In genomic region chr13:74573654-74574053, GRCh38 we compare ENCODE assay signal across 13 cellular contexts.
DNase-seq lines count a peak whose midpoint lies in the region; ATAC-seq and TF ChIP-seq lines count a peak whose summit lies in the region.
"Had no signal": no experiment of that assay in that cellular context is flagged by ENCODE, and none has a peak within 500 bp of the region (broad histone marks: within the 10 kb centered on the region; RNA-seq: fewer than 3 reads in every experiment).

No MANE protein-coding gene starts in this region.

- H3K4me3 Mint-ChIP-seq in activated CD4-positive, alpha-beta T cell treated with anti-CD3 and anti-CD28 coated beads for 36 hours = no peak overlapping the region
- no peak overlapping the region for H3K4me3 Mint-ChIP-seq in activated CD4-positive, alpha-beta T cell treated with anti-CD3 and anti-CD28 coated beads, Interleukin-2, amount 10 ng/mL, durations not matched to agents 7 days and 5 days
- no peak overlapping the region for H3K4me3 Mint-ChIP-seq in activated T-cell treated with anti-CD3 and anti-CD28 coated beads, Interleukin-2, amount 50 U/mL, for 72 hours
- H3K4me3 Mint-ChIP-seq: B cell had no signal

- H3K4me3 ChIP-seq in H7 (ENCODE audit: insufficient read depth, low read depth, low read length) (no peak overlapping the region), dorsolateral prefrontal cortex (no peak overlapping the region)
- H3K4me3 ChIP-seq: heart left ventricle, SK-N-MC had no signal

- no peak overlapping the region for H3K27ac Mint-ChIP-seq in activated CD4-positive, alpha-beta T cell treated with anti-CD3 and anti-CD28 coated beads for 36 hours
- no peak overlapping the region for H3K27ac Mint-ChIP-seq in activated CD4-positive, alpha-beta T cell treated with anti-CD3 and anti-CD28 coated beads, Interleukin-2, amount 10 ng/mL, durations not matched to agents 7 days and 5 days
- H3K27ac Mint-ChIP-seq in activated T-cell treated with anti-CD3 and anti-CD28 coated beads, Interleukin-2, amount 50 U/mL, for 72 hours = no peak overlapping the region
- H3K27ac Mint-ChIP-seq: B cell had no signal

- H3K36me3 ChIP-seq in H7 (replicated peaks; ENCODE audit: control insufficient read depth, insufficient read depth, low read length) = no peaks in the 10 kb centered on the region
- H3K36me3 ChIP-seq: heart left ventricle had no signal

- CTCF ChIA-PET in activated CD4-positive, alpha-beta T cell treated with anti-CD3 and anti-CD28 coated beads for 36 hours (lab: Charles Lee) = interaction anchor here (0.6 to 1.1 kb wide), 4 partner anchors 23 to 646 kb away, joined by 3 read pairs; no protein-coding TSS in a partner anchor
- CTCF ChIA-PET in activated CD4-positive, alpha-beta T cell treated with anti-CD3 and anti-CD28 coated beads, Interleukin-2, amount 10 ng/mL, durations not matched to agents 7 days and 5 days (lab: Charles Lee) = no interaction called here

- no peaks in the 10 kb centered on the region for H3K9me3 Mint-ChIP-seq in activated CD4-positive, alpha-beta T cell treated with anti-CD3 and anti-CD28 coated beads for 36 hours (ENCODE audit: low read depth)
- no peaks in the 10 kb centered on the region for H3K9me3 Mint-ChIP-seq in activated CD4-positive, alpha-beta T cell treated with anti-CD3 and anti-CD28 coated beads, Interleukin-2, amount 10 ng/mL, durations not matched to agents 7 days and 5 days
- no peaks in the 10 kb centered on the region for H3K9me3 Mint-ChIP-seq in activated T-cell treated with anti-CD3 and anti-CD28 coated beads, Interleukin-2, amount 50 U/mL, for 72 hours

- POLR2A ChIA-PET in activated CD4-positive, alpha-beta T cell treated with anti-CD3 and anti-CD28 coated beads for 36 hours (lab: Charles Lee) = interaction anchor here (0.6 kb wide), 1 partner anchor 658 kb away, joined by 5 read pairs; no protein-coding TSS in a partner anchor
- POLR2A ChIA-PET in activated CD4-positive, alpha-beta T cell treated with anti-CD3 and anti-CD28 coated beads, Interleukin-2, amount 10 ng/mL, durations not matched to agents 7 days and 5 days (lab: Charles Lee) = no interaction called here

- DNase-seq in activated CD4-positive, alpha-beta T cell treated with anti-CD3 and anti-CD28 coated beads for 36 hours = peak; percentile 59
- DNase-seq in activated CD4-positive, alpha-beta T cell treated with anti-CD3 and anti-CD28 coated beads, Interleukin-2, amount 10 ng/mL, durations not matched to agents 7 days and 5 days = no peak
- DNase-seq in H7 (peak; percentile 29), left kidney (ENCODE audit: low read depth, low spot score) (peak; percentile 39), HK-2 (ENCODE audit: unreplicated experiment) (no peak), dorsolateral prefrontal cortex (no peak)
- peak; percentile 16 to 42 for DNase-seq in activated T-cell treated with anti-CD3 and anti-CD28 coated beads, Interleukin-2, amount 50 U/mL, for 72 hours
- DNase-seq: GOT3, NCI-H2081 had no signal

- H3K27me3 ChIP-seq in H7 (ENCODE audit: control insufficient read depth, insufficient read depth, low read length) (peaks cover 3% of the 10 kb centered on the region; the same call in 1 of the 2 replicates), dorsolateral prefrontal cortex (no peaks in the 10 kb centered on the region)
- H3K27me3 ChIP-seq: heart left ventricle had no signal

- intact Hi-C loops in activated CD4-positive, alpha-beta T cell treated with anti-CD3 and anti-CD28 coated beads for 36 hours (cut with DNase I, micrococcal nuclease) = loop anchor here in 1 of 2 experiments (5.0 kb wide), 1 partner anchor 644 kb away; no protein-coding TSS in a partner anchor
- intact Hi-C loops in dorsolateral prefrontal cortex (cut with DNase I) = loop anchor here in 1 of 2 donors (10.0 kb wide), 1 partner anchor 439 kb away; the partner anchor contains the start of gene KLF12

- ATAC-seq in activated CD4-positive, alpha-beta T cell treated with anti-CD3 and anti-CD28 coated beads for 36 hours = no peak
- no peak for ATAC-seq in activated T-cell treated with anti-CD3 and anti-CD28 coated beads, Interleukin-2, amount 50 U/mL, for 72 hours (replicated peaks in 1 of 2)
- no peak for ATAC-seq in GM21786 (IDR thresholded peaks at IDR 0.05; ENCODE audit: unreplicated experiment)
- ATAC-seq: heart left ventricle had no signal

- H3K27ac ChIP-seq in dorsolateral prefrontal cortex = no peak overlapping the region
- H3K27ac ChIP-seq: heart left ventricle, SK-N-MC had no signal

- peak in 28 of 56 donors; percentile 7 to 43 (median 22) for TF ChIP-seq CTCF in dorsolateral prefrontal cortex (IDR thresholded peaks at IDR 0.05 in 54 of 56, conservative IDR thresholded peaks at IDR 0.05 in 2 of 56; ENCODE audit: low read depth in 1 of 56, partially characterized antibody in 56 of 56)

- no peaks in the 10 kb centered on the region for H3K36me3 Mint-ChIP-seq in activated CD4-positive, alpha-beta T cell treated with anti-CD3 and anti-CD28 coated beads for 36 hours (ENCODE audit: low read depth)
- H3K36me3 Mint-ChIP-seq in activated CD4-positive, alpha-beta T cell treated with anti-CD3 and anti-CD28 coated beads, Interleukin-2, amount 10 ng/mL, durations not matched to agents 7 days and 5 days (ENCODE audit: low read depth) = no peaks in the 10 kb centered on the region
- H3K36me3 Mint-ChIP-seq in activated T-cell treated with anti-CD3 and anti-CD28 coated beads, Interleukin-2, amount 50 U/mL, for 72 hours (ENCODE audit: insufficient read depth in 2 of 2) = peaks cover 0 to 2% of the 10 kb centered on the region in 2 donors

- peaks cover 13% of the 10 kb centered on the region for H3K4me1 Mint-ChIP-seq in activated CD4-positive, alpha-beta T cell treated with anti-CD3 and anti-CD28 coated beads for 36 hours
- H3K4me1 Mint-ChIP-seq in activated CD4-positive, alpha-beta T cell treated with anti-CD3 and anti-CD28 coated beads, Interleukin-2, amount 10 ng/mL, durations not matched to agents 7 days and 5 days = peaks cover 14% of the 10 kb centered on the region
- peaks cover 16% of the 10 kb centered on the region for H3K4me1 Mint-ChIP-seq in activated T-cell treated with anti-CD3 and anti-CD28 coated beads, Interleukin-2, amount 50 U/mL, for 72 hours (ENCODE audit: low read depth)

- H3K27me3 Mint-ChIP-seq in activated CD4-positive, alpha-beta T cell treated with anti-CD3 and anti-CD28 coated beads for 36 hours = peaks cover 29% of the 10 kb centered on the region
- peaks cover 34% of the 10 kb centered on the region for H3K27me3 Mint-ChIP-seq in activated CD4-positive, alpha-beta T cell treated with anti-CD3 and anti-CD28 coated beads, Interleukin-2, amount 10 ng/mL, durations not matched to agents 7 days and 5 days
- H3K27me3 Mint-ChIP-seq in activated T-cell treated with anti-CD3 and anti-CD28 coated beads, Interleukin-2, amount 50 U/mL, for 72 hours (ENCODE audit: low read depth) = peaks cover 34% of the 10 kb centered on the region

Comparison
In these comparisons a context has a peak if more than half of its experiments do, and no peak if none do; other contexts are left out.
1. DNase-seq: peak in activated CD4-positive, alpha-beta T cell treated with anti-CD3 and anti-CD28 coated beads for 36 hours (single experiment), H7 (single experiment), activated T-cell treated with anti-CD3 and anti-CD28 coated beads, Interleukin-2, amount 50 U/mL, for 72 hours (2 of 2) and left kidney (single experiment); none in activated CD4-positive, alpha-beta T cell treated with anti-CD3 and anti-CD28 coated beads, Interleukin-2, amount 10 ng/mL, durations not matched to agents 7 days and 5 days (single experiment), HK-2 (single experiment) and dorsolateral prefrontal cortex (0 of 10).